Comparison of ENCODE assay signal across 21 cellular contexts in the genomic region with DNA sequence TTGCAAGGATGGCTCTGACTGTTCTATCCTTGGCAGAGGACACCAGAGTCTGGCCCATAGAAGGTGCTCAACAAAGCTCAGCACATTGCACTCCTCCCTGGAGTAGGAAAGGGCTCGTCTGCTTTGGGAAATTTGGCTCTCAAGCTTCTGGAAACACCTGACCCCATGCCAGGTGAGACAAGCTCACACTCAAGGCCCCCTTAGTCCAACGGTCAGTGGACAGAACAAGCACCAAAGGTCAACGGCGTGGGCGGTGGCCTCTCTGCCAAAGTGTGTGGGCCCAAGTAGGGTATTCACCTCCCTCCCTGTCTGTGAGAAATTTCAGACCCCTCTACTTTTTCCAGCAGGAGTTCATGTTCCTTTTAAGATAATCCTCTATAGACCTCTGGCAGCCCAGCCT.
"Had no signal": no experiment of that assay in that cellular context is flagged by ENCODE, and none has a peak within 500 bp of the region (broad histone marks: within the 10 kb centered on the region; RNA-seq: fewer than 3 reads in every experiment).

No MANE protein-coding gene starts in this region.

- DNase-seq: Karpas-422, KG1, MG63, NCI-H1092, NCI-H1105 treated with DMSO at 0.1 percent for 48 hours, NCI-H1436, NCI-H187, NCI-H2029, NCI-H2081 treated with DMSO at 0.1 percent for 48 hours, NCI-H2171, NCI-H226, NCI-H446, NCI-H510A, NCI-H524 treated with DMSO at 0.1 percent for 48 hours, NCI-H774, Right ventricle myocardium superior, RPMI8226, SIG-M5 had no signal

- H3K9me3 ChIP-seq: MG63, SJSA1 had no signal

- H3K4me3 ChIP-seq: MG63, SJSA1, SK-N-MC had no signal

- H3K27me3 ChIP-seq: MG63, SJSA1 had no signal

- H3K27ac ChIP-seq: SJSA1, SK-N-MC had no signal

- FAIRE-seq: RCC 7860 had no signal

- H3K36me3 ChIP-seq: MG63 had no signal
